ENCODE assay signal across 16 cellular contexts in the genomic region with DNA sequence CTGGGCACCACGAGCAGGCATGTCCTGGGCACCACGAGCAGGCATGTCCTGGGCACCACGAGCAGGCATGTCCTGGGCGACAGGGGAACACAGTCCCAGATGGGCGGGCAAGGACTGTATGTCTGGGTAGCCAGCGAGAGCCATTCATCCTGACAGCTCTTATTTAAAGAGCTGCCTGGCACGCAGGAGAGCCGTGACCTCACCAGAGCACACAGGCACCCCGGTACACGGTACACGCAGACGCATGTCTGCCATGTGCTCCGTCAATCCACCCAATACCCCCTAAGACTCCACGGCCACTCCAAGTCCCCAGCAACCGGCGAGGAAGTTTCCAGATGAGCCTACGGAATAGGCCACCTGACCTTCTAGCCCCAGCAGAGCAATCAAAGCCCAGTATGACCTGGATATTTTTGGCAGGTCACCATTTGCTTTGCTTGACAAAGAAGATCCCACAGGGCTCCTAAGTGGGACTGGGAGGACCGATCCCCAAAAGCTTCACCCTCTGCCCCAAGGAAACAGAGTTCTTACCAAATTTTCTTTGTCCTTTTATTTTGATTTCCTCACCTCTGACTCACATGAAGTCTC. TPM values are rescaled to one million over a fixed set of nuclear protein-coding genes. Genes with fewer than 3 reads are reported as not detected.
DNase-seq lines count a peak whose midpoint lies in the region; ATAC-seq, FAIRE-seq and TF ChIP-seq lines count a peak whose summit lies in the region.
"Had no signal": no experiment of that assay in that cellular context is flagged by ENCODE, and none has a peak within 500 bp of the region (broad histone marks: within the 10 kb centered on the region; RNA-seq: fewer than 3 reads in every experiment).

No MANE protein-coding gene starts in this region.

- H3K36me3 ChIP-seq in Loucy (ENCODE audit: insufficient read depth, low read length) (no peaks in the 10 kb centered on the region), gastrocnemius medialis (no peaks in the 10 kb centered on the region)

- H3K4me3 ChIP-seq in Loucy (ENCODE audit: low read length, poor library complexity, severe bottlenecking) (no peak overlapping the region), epithelial cell of esophagus (ENCODE audit: low read length) (no peak overlapping the region), right cardiac atrium (ENCODE audit: low read length) (no peak overlapping the region), gastrocnemius medialis (no peak overlapping the region), dorsolateral prefrontal cortex (no peak overlapping the region)

- H3K9me2 ChIP-seq in Loucy (replicated peaks; ENCODE audit: low read depth, low read length), result no peaks in the 10 kb centered on the region

- H3K4me1 ChIP-seq in Loucy (ENCODE audit: insufficient read depth, low read length, poor library complexity, severe bottlenecking), result no peaks in the 10 kb centered on the region
- H3K4me1 ChIP-seq in right cardiac atrium (ENCODE audit: control insufficient read depth, insufficient read depth, low read length), result peaks cover 8% of the 10 kb centered on the region
- peaks cover 45 to 49% of the 10 kb centered on the region in 2 donors for H3K4me1 ChIP-seq in gastrocnemius medialis

- H2AFZ ChIP-seq in Loucy (ENCODE audit: low read length), result no peak overlapping the region

- 83% methylated on average over 18 of the region's 18 CpGs for WGBS in right cardiac atrium

- no peak overlapping the region for H3K4me2 ChIP-seq in Loucy (ENCODE audit: low read depth, low read length, poor library complexity, severe bottlenecking)
- H3K4me2 ChIP-seq: KMS-11 had no signal

- TF ChIP-seq POLR2A in gastrocnemius medialis (IDR thresholded peaks at IDR 0.05) (peak in 1 of 2 donors; percentile 15), GM12892 (IDR thresholded peaks at IDR 0.05; ENCODE audit: low read depth, low read length) (no peak)

- H3K27ac ChIP-seq in right cardiac atrium (ENCODE audit: low read length) (peak overlapping the region; percentile 78), gastrocnemius medialis (peak overlapping the region; percentile 95 to 97 (median 96)), dorsolateral prefrontal cortex (no peak overlapping the region)
- H3K27ac ChIP-seq: KMS-11 had no signal

- H4K20me1 ChIP-seq in Loucy (ENCODE audit: insufficient read depth, low read length, poor library complexity, severe bottlenecking), result no peaks in the 10 kb centered on the region

- peak overlapping the region; percentile 75 for H3K9ac ChIP-seq in Loucy (ENCODE audit: low read depth, low read length, poor library complexity, severe bottlenecking)
- H3K9ac ChIP-seq: KMS-11 had no signal

- DNase-seq in epithelial cell of esophagus (ENCODE audit: low read depth) (peak; percentile 37), right cardiac atrium (peak in 1 of 3 donors; percentile 42), gastrocnemius medialis (peak in 1 of 2 donors; percentile 58), epidermal melanocyte (ENCODE audit: insufficient read length, low spot score) (no peak), dorsolateral prefrontal cortex (no peak), GM12892 (ENCODE audit: insufficient read length) (no peak)
- DNase-seq: ACHN; CD4-positive, CD25-positive, alpha-beta regulatory T cell; NCI-H2029; NCI-H510A; NCI-H82; SHP77 treated with DMSO at 0.1 percent for 48 hours had no signal

- H3K27me3 ChIP-seq in Loucy (ENCODE audit: insufficient read depth, low read length, poor library complexity, severe bottlenecking) (no peaks in the 10 kb centered on the region), right cardiac atrium (ENCODE audit: control insufficient read depth, insufficient read depth) (no peaks in the 10 kb centered on the region), gastrocnemius medialis (no peaks in the 10 kb centered on the region), dorsolateral prefrontal cortex (peaks cover 0 to 4% (median 0%) of the 10 kb centered on the region in 45 donors)

- H3K9me3 ChIP-seq in Loucy (ENCODE audit: insufficient read depth, low read depth, low read length) (no peaks in the 10 kb centered on the region), right cardiac atrium (ENCODE audit: control insufficient read depth, low read length) (no peaks in the 10 kb centered on the region), gastrocnemius medialis (no peaks in the 10 kb centered on the region)

- intact Hi-C loops in right cardiac atrium (cut with DNase I) (no loop called here), gastrocnemius medialis (cut with DNase I; ENCODE audit: low total_unique reads) (no loop called here), dorsolateral prefrontal cortex (cut with DNase I) (no loop called here)

- H3K79me2 ChIP-seq in Loucy (ENCODE audit: insufficient read depth, low read length), result no peaks in the 10 kb centered on the region

- ATAC-seq in right cardiac atrium (peak; percentile 32 to 49), gastrocnemius medialis (peak; percentile 20 to 28), HG02678 (IDR thresholded peaks at IDR 0.05; ENCODE audit: unreplicated experiment) (no peak)

- no peaks in the 10 kb centered on the region for H3F3A ChIP-seq in Loucy (ENCODE audit: low read depth)

- FAIRE-seq in GM12892 (lab: Jason Lieb, UNC), result no peak
- FAIRE-seq: GM18507 had no signal

- no peak for TF ChIP-seq CTCF in Loucy (conservative IDR thresholded peaks at IDR 0.05; ENCODE audit: low read length)
- no peak for TF ChIP-seq CTCF in epithelial cell of esophagus (IDR thresholded peaks at IDR 0.05; ENCODE audit: insufficient read depth, low read depth, low read length, missing control alignments)
- no peak for TF ChIP-seq CTCF in gastrocnemius medialis (IDR thresholded peaks at IDR 0.05 in 4 of 5, conservative IDR thresholded peaks at IDR 0.05 in 1 of 5)
- no peak for TF ChIP-seq CTCF in dorsolateral prefrontal cortex (IDR thresholded peaks at IDR 0.05 in 54 of 56, conservative IDR thresholded peaks at IDR 0.05 in 2 of 56; ENCODE audit: low read depth in 1 of 56, partially characterized antibody in 56 of 56)

- in situ Hi-C loops in gastrocnemius medialis (cut with MboI; ENCODE audit: low sequenced_read_pairs in 4 of 4), result no loop called here

RNA-seq across cellular contexts. Expression of a gene that starts 51.7 kb away (rescaled TPM):
- total RNA-seq in right cardiac atrium, result 10 to 100 TPM; 51.0 to 98.9 (median 59.2) TPM
- polyA plus RNA-seq in right cardiac atrium, result 24.2 TPM
- total RNA-seq in gastrocnemius medialis, result 100 to 1,000 TPM in 1 of 4 donors, 10 to 100 TPM in 3; 19.1 to 121 (median 80.6) TPM
- 1 to 10 TPM in 114 of 120 experiments, under 1 TPM in 6; 0.34 to 6.1 (median 2.8) TPM for total RNA-seq in dorsolateral prefrontal cortex
- 0.91 TPM for polyA plus RNA-seq in GM12892 (2012; ENCODE audit: missing spikeins)

Comparison
In these comparisons a context has a peak if more than half of its experiments do, and no peak if none do; other contexts are left out.
1. H3K27ac ChIP-seq: peak in right cardiac atrium (single experiment) and gastrocnemius medialis (4 of 4); none in dorsolateral prefrontal cortex (0 of 59).